ENCODE assay signal across 20 cellular contexts in genomic region chr5:146458894-146459293, GRCh38. TPM values are rescaled to one million over a fixed set of nuclear protein-coding genes. Genes with fewer than 3 reads are reported as not detected.
DNase-seq lines count a peak whose midpoint lies in the region; ATAC-seq, FAIRE-seq and TF ChIP-seq lines count a peak whose summit lies in the region.
"Had no signal": no experiment of that assay in that cellular context is flagged by ENCODE, and none has a peak within 500 bp of the region (broad histone marks: within the 10 kb centered on the region; RNA-seq: fewer than 3 reads in every experiment).

No MANE protein-coding gene starts in this region.

- no peak overlapping the region for H2AK5ac ChIP-seq in trophoblast cell (ENCODE audit: low read length)

- H3K27ac ChIP-seq in HEK293 (ENCODE audit: extremely low read depth, low read depth, low read length), result no peak overlapping the region
- no peak overlapping the region for H3K27ac ChIP-seq in K562 (ENCODE audit: extremely low read depth, low read depth, low read length)
- no peak overlapping the region for H3K27ac ChIP-seq in trophoblast cell (ENCODE audit: low read depth, low read length)

- H3K4ac ChIP-seq in trophoblast cell (ENCODE audit: low read depth, low read length), result no peak overlapping the region

- peak overlapping the region; percentile 46 for H3K18ac ChIP-seq in trophoblast cell (ENCODE audit: low read length)

- H3K9ac ChIP-seq in K562 (ENCODE audit: insufficient read depth in 1 of 2, low read depth in 2 of 2, low read length in 2 of 2) (0 out of 4 replicates have a peak overlapping the region, but pooled peaks of 1 of the 2 experiments have one; percentile 57), trophoblast cell (ENCODE audit: low read length) (no peak overlapping the region)

- TF ChIP-seq RAD21 in K562 (CRISPR knock-in tag; conservative IDR thresholded peaks at IDR 0.05 in 1 of 2, IDR thresholded peaks at IDR 0.05 in 1 of 2), result no peak

- no peak for FAIRE-seq in K562 (lab: Jason Lieb, UNC)
- FAIRE-seq: A204.1, GM12892 had no signal

- peak; percentile 33 for ATAC-seq in activated naive CD8-positive, alpha-beta T cell treated with anti-CD3 and anti-CD28 coated beads, Interleukin-2, amount 50 U/mL, for 24 hours
- no peak; the same call in 1 of the 3 replicates for ATAC-seq in K562
- ATAC-seq: GM23338 had no signal

- no peak for TF ChIP-seq POLR2A in K562 (conservative IDR thresholded peaks at IDR 0.05)

- no peak overlapping the region for H2BK12ac ChIP-seq in trophoblast cell (ENCODE audit: low read length)

- peaks cover 94% of the 10 kb centered on the region for H3K79me2 ChIP-seq in K562 (ENCODE audit: control insufficient read depth, insufficient read depth, low read length)
- H3K79me2 ChIP-seq in trophoblast cell (ENCODE audit: control insufficient read depth, insufficient read depth, low read length, poor library complexity), result no peaks in the 10 kb centered on the region

- no peak overlapping the region for H3K4me3 ChIP-seq in HEK293 (ENCODE audit: low read depth, low read length)
- no peak overlapping the region for H3K4me3 ChIP-seq in K562
- no peak overlapping the region for H3K4me3 ChIP-seq in trophoblast cell (ENCODE audit: low read depth, low read length)
- no peak overlapping the region for H3K4me3 ChIP-seq in H7 (ENCODE audit: insufficient read depth, low read depth, low read length)
- H3K4me3 ChIP-seq: GM23338 had no signal

- H3K4me1 Mint-ChIP-seq in activated naive CD8-positive, alpha-beta T cell treated with anti-CD3 and anti-CD28 coated beads, Interleukin-2, amount 50 U/mL, for 24 hours, result peaks cover 7% of the 10 kb centered on the region
- H3K4me1 Mint-ChIP-seq in activated naive CD8-positive, alpha-beta T cell treated with anti-CD3 and anti-CD28 coated beads for 36 hours, result peaks cover 25% of the 10 kb centered on the region
- H3K4me1 Mint-ChIP-seq: H9 had no signal

- POLR2A ChIA-PET in HEK293 (lab: Yijun Ruan, JAX), result no interaction called here
- POLR2A ChIA-PET in K562 (lab: Yijun Ruan, JAX), result interaction anchor here (1.0 kb wide), 3 partner anchors 9 to 12 kb away, joined by 3 to 5 read pairs (median 4); partner anchors contain the start of gene TCERG1

- CTCF ChIA-PET in HEK293 (lab: Yijun Ruan, JAX), result interaction anchor here (0.7 kb wide), 1 partner anchor 240 kb away, joined by 3 read pairs; no protein-coding TSS in a partner anchor
- CTCF ChIA-PET in K562 (lab: Yijun Ruan, JAX; ENCODE audit: low intra/inter-chr PET ratio), result no interaction called here

- BruUV-seq in K562 (replicated peaks; lab: Mats Ljungman, UMichigan), result no TSS peak

- no peak overlapping the region for H3K23ac ChIP-seq in trophoblast cell (ENCODE audit: low read length)

- TF ChIP-seq CTCF in HEK293 (tag by site-specific recombination; IDR thresholded peaks at IDR 0.05) (no peak), K562 (IDR thresholded peaks at IDR 0.05 in 2 of 3, conservative IDR thresholded peaks at IDR 0.05 in 1 of 3; ENCODE audit: insufficient read depth in 2 of 3, low read depth in 1 of 3, low read length in 3 of 3) (no peak)

- H3K27me3 Mint-ChIP-seq in activated naive CD8-positive, alpha-beta T cell treated with anti-CD3 and anti-CD28 coated beads, Interleukin-2, amount 50 U/mL, for 24 hours, result no peaks in the 10 kb centered on the region
- H3K27me3 Mint-ChIP-seq in activated naive CD8-positive, alpha-beta T cell treated with anti-CD3 and anti-CD28 coated beads for 36 hours, result no peaks in the 10 kb centered on the region
- H3K27me3 Mint-ChIP-seq: CD4-positive, CD25-positive, alpha-beta regulatory T cell; CD8-positive, alpha-beta memory T cell had no signal

- peaks cover 70% of the 10 kb centered on the region for H3K36me3 Mint-ChIP-seq in activated naive CD8-positive, alpha-beta T cell treated with anti-CD3 and anti-CD28 coated beads, Interleukin-2, amount 50 U/mL, for 24 hours (ENCODE audit: low read depth)
- peaks cover 37% of the 10 kb centered on the region for H3K36me3 Mint-ChIP-seq in activated naive CD8-positive, alpha-beta T cell treated with anti-CD3 and anti-CD28 coated beads for 36 hours

- TF ChIP-seq EP300 in K562 (IDR thresholded peaks at IDR 0.05; ENCODE audit: low read length), result no peak

- H3K4me2 ChIP-seq in K562 (ENCODE audit: insufficient read depth, low read length) (no peak overlapping the region), trophoblast cell (ENCODE audit: low read length) (no peak overlapping the region)
- H3K4me2 ChIP-seq: GM23338 had no signal

- H3K9me3 Mint-ChIP-seq in activated naive CD8-positive, alpha-beta T cell treated with anti-CD3 and anti-CD28 coated beads, Interleukin-2, amount 50 U/mL, for 24 hours, result no peaks in the 10 kb centered on the region
- no peaks in the 10 kb centered on the region for H3K9me3 Mint-ChIP-seq in activated naive CD8-positive, alpha-beta T cell treated with anti-CD3 and anti-CD28 coated beads for 36 hours
- H3K9me3 Mint-ChIP-seq: CD8-positive, alpha-beta memory T cell; GM23338; H9 had no signal

- H3K9me3 ChIP-seq in HEK293 (ENCODE audit: control insufficient read depth, insufficient read depth, low read depth, low read length), result no peaks in the 10 kb centered on the region
- H3K9me3 ChIP-seq in K562 (replicated peaks; ENCODE audit: control insufficient read depth, insufficient read depth, low read depth, low read length), result no peaks in the 10 kb centered on the region
- no peaks in the 10 kb centered on the region for H3K9me3 ChIP-seq in trophoblast cell (ENCODE audit: insufficient read depth, low read depth, low read length)
- H3K9me3 ChIP-seq: BE2C had no signal

- no peak overlapping the region for H4K91ac ChIP-seq in trophoblast cell (ENCODE audit: low read depth, low read length)

- no peak for DNase-seq in activated naive CD8-positive, alpha-beta T cell treated with anti-CD3 and anti-CD28 coated beads, Interleukin-2, amount 50 U/mL, for 24 hours
- no peak for DNase-seq in activated naive CD8-positive, alpha-beta T cell treated with anti-CD3 and anti-CD28 coated beads for 36 hours
- DNase-seq in K562 (ENCODE audit: extremely low read depth in 1 of 4, low spot score in 3 of 4) (no peak), trophoblast cell (no peak), H7 (no peak), cerebellar cortex (ENCODE audit: low spot score) (no peak)
- DNase-seq: ACHN; BE2C; C1 segment of cervical spinal cord; CD4-positive, CD25-positive, alpha-beta regulatory T cell; CD8-positive, alpha-beta memory T cell; COR-L47; GDM1; H9 had no signal

- 99% methylated on average over 5 of the region's 5 CpGs for WGBS in K562 (ENCODE audit: insufficient coverage, low coverage, missing lambda C conversion rate)
- WGBS in trophoblast cell (ENCODE audit: extremely low coverage, insufficient coverage, insufficient read length), result no CpG with 5 or more reads among the region's 5 CpGs

- no peak overlapping the region for H2BK5ac ChIP-seq in trophoblast cell (ENCODE audit: low read depth, low read length, poor library complexity)

- no peak overlapping the region for H4K12ac ChIP-seq in trophoblast cell (ENCODE audit: low read depth, low read length)

- no peaks in the 10 kb centered on the region for H3K9me1 ChIP-seq in K562 (ENCODE audit: control insufficient read depth, insufficient read depth, low read length)

- H3K4me1 ChIP-seq in HEK293 (ENCODE audit: control insufficient read depth, insufficient read depth, low read length) (no peaks in the 10 kb centered on the region), K562 (replicated peaks in 1 of 2; ENCODE audit: control insufficient read depth in 2 of 2, insufficient read depth in 2 of 2, low read length in 2 of 2) (peaks cover 0 to 2% of the 10 kb centered on the region in 2 experiments; a peak in 2 of 5 replicates), trophoblast cell (ENCODE audit: control insufficient read depth in 1 of 2, insufficient read depth in 2 of 2, low read length in 2 of 2) (no peaks in the 10 kb centered on the region)
- H3K4me1 ChIP-seq: BE2C had no signal

- no peak overlapping the region for H2BK120ac ChIP-seq in trophoblast cell (ENCODE audit: insufficient read depth, low read length, poor library complexity)

- H3K79me1 ChIP-seq in trophoblast cell (ENCODE audit: low read length), result no peaks in the 10 kb centered on the region

- no peaks in the 10 kb centered on the region for H3K27me3 ChIP-seq in K562 (ENCODE audit: control insufficient read depth in 2 of 2, insufficient read depth in 2 of 2, low read length in 2 of 2)
- no peaks in the 10 kb centered on the region for H3K27me3 ChIP-seq in trophoblast cell (ENCODE audit: insufficient read depth, low read length)
- H3K27me3 ChIP-seq in H7 (ENCODE audit: control insufficient read depth, insufficient read depth, low read length), result no peaks in the 10 kb centered on the region
- H3K27me3 ChIP-seq: BE2C had no signal

- H3K36me3 ChIP-seq in HEK293 (ENCODE audit: control insufficient read depth in 2 of 2, insufficient read depth in 1 of 2, low read length in 2 of 2) (peaks cover 81 to 83% of the 10 kb centered on the region in 2 experiments), K562 (ENCODE audit: control insufficient read depth, insufficient read depth, low read length) (peaks cover 95% of the 10 kb centered on the region), trophoblast cell (ENCODE audit: control insufficient read depth in 1 of 2, insufficient read depth in 2 of 2, low read length in 2 of 2) (peaks cover 14 to 25% of the 10 kb centered on the region in 2 experiments), H7 (replicated peaks; ENCODE audit: control insufficient read depth, insufficient read depth, low read length) (peaks cover 25% of the 10 kb centered on the region)

- no peak overlapping the region for H3K14ac ChIP-seq in trophoblast cell (ENCODE audit: low read length)

- in situ Hi-C loops in K562 (cut with MboI), result no loop called here

- intact Hi-C loops in K562 (cut with micrococcal nuclease), result no loop called here

- H4K8ac ChIP-seq in trophoblast cell (ENCODE audit: low read depth, low read length), result no peak overlapping the region

- no peak overlapping the region for H3K4me3 Mint-ChIP-seq in activated naive CD8-positive, alpha-beta T cell treated with anti-CD3 and anti-CD28 coated beads, Interleukin-2, amount 50 U/mL, for 24 hours
- no peak overlapping the region for H3K4me3 Mint-ChIP-seq in activated naive CD8-positive, alpha-beta T cell treated with anti-CD3 and anti-CD28 coated beads for 36 hours
- H3K4me3 Mint-ChIP-seq: CD4-positive, CD25-positive, alpha-beta regulatory T cell; CD8-positive, alpha-beta memory T cell; GM23338; H9 had no signal

- no peaks in the 10 kb centered on the region; the same call in 1 of the 2 replicates for H4K20me1 ChIP-seq in K562 (replicated peaks; ENCODE audit: control insufficient read depth, insufficient read depth, low read length)

- H2AFZ ChIP-seq in K562 (ENCODE audit: low read depth, low read length) (no peak overlapping the region), trophoblast cell (ENCODE audit: insufficient read depth, low read length, poor library complexity) (no peak overlapping the region)
- H2AFZ ChIP-seq: GM23338 had no signal

- no peak overlapping the region for H3K27ac Mint-ChIP-seq in activated naive CD8-positive, alpha-beta T cell treated with anti-CD3 and anti-CD28 coated beads, Interleukin-2, amount 50 U/mL, for 24 hours
- no peak overlapping the region for H3K27ac Mint-ChIP-seq in activated naive CD8-positive, alpha-beta T cell treated with anti-CD3 and anti-CD28 coated beads for 36 hours
- H3K27ac Mint-ChIP-seq: GM23338 had no signal

RNA-seq across cellular contexts. Expression of gene TCERG1, which starts 11.8 kb away (rescaled TPM):
- 100 to 1,000 TPM; 125 to 131 TPM for total RNA-seq in activated naive CD8-positive, alpha-beta T cell treated with anti-CD3 and anti-CD28 coated beads for 36 hours
- total RNA-seq in K562 (2011; cell fraction: chromatin; rRNA removed; ENCODE audit: low replicate concordance), result 270 and 574 TPM in 2 replicates
- 144 and 190 TPM in 2 replicates for total RNA-seq in K562 (2011; cell fraction: nucleolus; rRNA removed)
- total RNA-seq in K562 (2011; cell fraction: nucleoplasm; rRNA removed), result 234 and 275 TPM in 2 replicates
- total RNA-seq in K562 (2014; rRNA removed) (74.5 and 82.9 TPM in 2 replicates), K562 (2014; rRNA removed; fragmentation: Illumina TruSeq; extraction: Trizol) (113 and 149 TPM in 2 replicates), K562 (2015; rRNA removed; fragmentation: Illumina TruSeq; extraction: Trizol) (121 and 128 TPM in 2 replicates), K562 (2021) (126 and 128 TPM in 2 replicates)
- polyA plus RNA-seq in K562 (2011; rRNA removed) (148 and 229 TPM in 2 replicates), K562 (2014; fragmentation: Illumina TruSeq; extraction: Trizol) (120 and 144 TPM in 2 replicates), K562 (2014; fragmentation: Nextera tagmentation; extraction: Ambion mirVana) (10 to 100 TPM; 50.3 to 62.0 TPM), K562 (2014; rRNA removed) (99.2 and 119 TPM in 2 replicates)
- 144 and 149 TPM in 2 replicates for polyA plus RNA-seq in K562 (2011; cell fraction: cytosol; rRNA removed)
- 579 and 661 TPM in 2 replicates for polyA plus RNA-seq in K562 (2011; cell fraction: nucleus; rRNA removed)
- polyA plus RNA-seq in K562 (2012), result 69.7 and 84.6 TPM in 2 replicates
- 243 and 287 TPM in 2 replicates for polyA minus RNA-seq in K562 (2011; rRNA and poly(A)+ RNA removed)
- 57.3 and 80.7 TPM in 2 replicates for polyA minus RNA-seq in K562 (2011; cell fraction: cytosol; rRNA and poly(A)+ RNA removed)
- 343 and 622 TPM in 2 replicates for polyA minus RNA-seq in K562 (2011; cell fraction: nucleus; rRNA and poly(A)+ RNA removed)
- polyA plus RNA-seq in trophoblast cell (2013), result 80.5 and 80.8 TPM in 2 replicates
- 97.1 and 120 TPM in 2 replicates for total RNA-seq in H7 (2014; rRNA removed; shearing (Covaris generic))

RNA-seq across cellular contexts. Expression of gene GPR151, which starts 57.1 kb away (rescaled TPM):
- not detected for total RNA-seq in activated naive CD8-positive, alpha-beta T cell treated with anti-CD3 and anti-CD28 coated beads for 36 hours
- not detected in 2 replicates for total RNA-seq in K562 (2011; cell fraction: chromatin; rRNA removed; ENCODE audit: low replicate concordance)
- total RNA-seq in K562 (2011; cell fraction: nucleolus; rRNA removed), result not detected in 2 replicates
- total RNA-seq in K562 (2011; cell fraction: nucleoplasm; rRNA removed), result not detected in 2 replicates
- not detected in 2 replicates for total RNA-seq in K562 (2014; rRNA removed)
- not detected in 2 replicates for total RNA-seq in K562 (2014; rRNA removed; fragmentation: Illumina TruSeq; extraction: Trizol)
- not detected in 2 replicates for total RNA-seq in K562 (2015; rRNA removed; fragmentation: Illumina TruSeq; extraction: Trizol)
- total RNA-seq in K562 (2021), result not detected in 2 replicates
- polyA plus RNA-seq in K562 (2011; rRNA removed), result not detected in 2 replicates
- not detected in 2 replicates for polyA plus RNA-seq in K562 (2011; cell fraction: cytosol; rRNA removed)
- not detected in 2 replicates for polyA plus RNA-seq in K562 (2011; cell fraction: nucleus; rRNA removed)
- not detected in 2 replicates for polyA plus RNA-seq in K562 (2012)
- polyA plus RNA-seq in K562 (2014; fragmentation: Illumina TruSeq; extraction: Trizol), result not detected in 2 replicates
- polyA plus RNA-seq in K562 (2014; fragmentation: Nextera tagmentation; extraction: Ambion mirVana), result under 1 TPM in 1 of 2 experiments, not detected in 1; 0.06 TPM
- polyA plus RNA-seq in K562 (2014; rRNA removed), result not detected in 2 replicates
- not detected in 2 replicates for polyA minus RNA-seq in K562 (2011; rRNA and poly(A)+ RNA removed)
- not detected in 2 replicates for polyA minus RNA-seq in K562 (2011; cell fraction: cytosol; rRNA and poly(A)+ RNA removed)
- not detected in 2 replicates for polyA minus RNA-seq in K562 (2011; cell fraction: nucleus; rRNA and poly(A)+ RNA removed)
- polyA plus RNA-seq in trophoblast cell (2013), result not detected in 2 replicates
- total RNA-seq in H7 (2014; rRNA removed; shearing (Covaris generic)), result 0.07 TPM in 1 of 2 replicates, not detected in the other
- total RNA-seq: CD4-positive, CD25-positive, alpha-beta regulatory T cell; CD8-positive, alpha-beta memory T cell; Daoy; GM23338; H9; HT-29 had no signal
- polyA plus RNA-seq: CD8-positive, alpha-beta memory T cell; GM23338 had no signal
